1 cellular context compared by ENCODE assay signal in genomic region chr7:30863694-30864011, GRCh38.
TF ChIP-seq lines count a peak whose summit lies in the region.

No MANE protein-coding gene starts in this region.

TF ChIP-seq in HepG2, 621 proteins besides CTCF, POLR2A, EP300 and RAD21 (continued from another document):
- TF ChIP-seq ZNF142 (CRISPR knock-in tag; IDR thresholded peaks at IDR 0.05) (no peak), ZEB1 (IDR thresholded peaks at IDR 0.05; ENCODE audit: insufficient replicate concordance, low read depth) (no peak), ZNF704 (CRISPR knock-in tag; IDR thresholded peaks at IDR 0.05; ENCODE audit: borderline replicate concordance) (no peak), HNF1B (CRISPR knock-in tag; IDR thresholded peaks at IDR 0.05) (no peak), HIC2 (CRISPR knock-in tag; IDR thresholded peaks at IDR 0.05; ENCODE audit: low read depth) (no peak), JUNB (CRISPR knock-in tag; IDR thresholded peaks at IDR 0.05; ENCODE audit: borderline replicate concordance) (no peak), IKZF4 (CRISPR knock-in tag; IDR thresholded peaks at IDR 0.05; ENCODE audit: borderline replicate concordance, low read depth, not compliant biosample characterization) (no peak), IKZF5 (CRISPR knock-in tag; IDR thresholded peaks at IDR 0.05) (no peak), HMGA1 (CRISPR knock-in tag; conservative IDR thresholded peaks at IDR 0.05) (no peak), FOXA3 (CRISPR knock-in tag; IDR thresholded peaks at IDR 0.05) (no peak), ZNF160 (CRISPR knock-in tag; IDR thresholded peaks at IDR 0.05) (no peak), ZFP91 (CRISPR knock-in tag; IDR thresholded peaks at IDR 0.05; ENCODE audit: borderline replicate concordance) (no peak), ZSCAN12 (CRISPR knock-in tag; IDR thresholded peaks at IDR 0.05) (no peak), DRAP1 (CRISPR knock-in tag; IDR thresholded peaks at IDR 0.05) (no peak), JDP2 (CRISPR knock-in tag; IDR thresholded peaks at IDR 0.05; ENCODE audit: borderline replicate concordance) (no peak), ZNF335 (CRISPR knock-in tag; IDR thresholded peaks at IDR 0.05) (no peak)
